Comparison of ENCODE assay signal across 9 cellular contexts in genomic region chr19:571127-571974, GRCh38. TPM values are rescaled to one million over a fixed set of nuclear protein-coding genes. Genes with fewer than 3 reads are reported as not detected.
DNase-seq lines count a peak whose midpoint lies in the region; ATAC-seq and TF ChIP-seq lines count a peak whose summit lies in the region.
"Had no signal": no experiment of that assay in that cellular context is flagged by ENCODE, and none has a peak within 500 bp of the region (broad histone marks: within the 10 kb centered on the region; RNA-seq: fewer than 3 reads in every experiment).

No MANE protein-coding gene starts in this region.

- H3K9me3 Mint-ChIP-seq in activated CD8-positive, alpha-beta T cell treated with anti-CD3 and anti-CD28 coated beads for 36 hours: no peaks in the 10 kb centered on the region
- H3K9me3 Mint-ChIP-seq in neural crest cell: no peaks in the 10 kb centered on the region

- CTCF ChIA-PET in activated CD8-positive, alpha-beta T cell treated with anti-CD3 and anti-CD28 coated beads for 36 hours (lab: Charles Lee): interaction anchor here (0.7 to 1.4 kb wide), 3 partner anchors 39 to 60 kb away, joined by 3 read pairs; partner anchors contain the start of gene CDC34

- H3K27ac Mint-ChIP-seq in activated CD8-positive, alpha-beta T cell treated with anti-CD3 and anti-CD28 coated beads for 36 hours: peak overlapping the region; percentile 95
- peak overlapping the region; percentile 99 for H3K27ac Mint-ChIP-seq in neural crest cell (ENCODE audit: unreplicated experiment)

- POLR2A ChIA-PET in activated CD8-positive, alpha-beta T cell treated with anti-CD3 and anti-CD28 coated beads for 36 hours (lab: Charles Lee): interaction anchor here (0.9 to 2.1 kb wide), 6 partner anchors 10 to 89 kb away, joined by 4 to 11 read pairs (median 7); partner anchors contain the start of gene CDC34

- intact Hi-C loops in activated CD8-positive, alpha-beta T cell treated with anti-CD3 and anti-CD28 coated beads for 36 hours (cut with micrococcal nuclease): no loop called here

- H3K4me1 Mint-ChIP-seq in activated CD8-positive, alpha-beta T cell treated with anti-CD3 and anti-CD28 coated beads for 36 hours (ENCODE audit: low read depth): peaks cover 34% of the 10 kb centered on the region
- peaks cover 44% of the 10 kb centered on the region for H3K4me1 Mint-ChIP-seq in neural crest cell

- peak; percentile 41 for DNase-seq in BE2C
- peak; percentile 67 for DNase-seq in NCI-H446 treated with DMSO at 0.1 percent for 48 hours (lab: John Stamatoyannopoulos, UW)
- peak; percentile 73 for DNase-seq in activated CD8-positive, alpha-beta T cell treated with anti-CD3 and anti-CD28 coated beads for 36 hours
- peak; percentile 52 for DNase-seq in neural crest cell (ENCODE audit: low read depth, low spot score)
- no peak for DNase-seq in omental fat pad (ENCODE audit: low spot score)

- H3K27me3 ChIP-seq in BE2C: no peaks in the 10 kb centered on the region

- ATAC-seq in GM21360 (IDR thresholded peaks at IDR 0.05; ENCODE audit: unreplicated experiment): peak; percentile 1
- peak; percentile 19 for ATAC-seq in activated CD8-positive, alpha-beta T cell treated with anti-CD3 and anti-CD28 coated beads for 36 hours
- ATAC-seq in esophagus mucosa: peak; percentile 5
- ATAC-seq in omental fat pad (ENCODE audit: low FRiP score): no peak
- no peak for ATAC-seq in HG02678 (IDR thresholded peaks at IDR 0.05; ENCODE audit: unreplicated experiment)

- peak overlapping the region; percentile 53 for H3K4me3 ChIP-seq in BE2C (ENCODE audit: low read depth, low read length)

- H3K9me3 ChIP-seq in BE2C: no peaks in the 10 kb centered on the region

- no peak for TF ChIP-seq CTCF in BE2C (IDR thresholded peaks at IDR 0.05; ENCODE audit: low read depth, low read length)
- TF ChIP-seq CTCF in activated CD8-positive, alpha-beta T cell treated with anti-CD3 and anti-CD28 coated beads for 36 hours (IDR thresholded peaks at IDR 0.05): no peak
- TF ChIP-seq CTCF in neural crest cell (conservative IDR thresholded peaks at IDR 0.05): no peak
- TF ChIP-seq CTCF in omental fat pad (IDR thresholded peaks at IDR 0.05): no peak

- no peaks in the 10 kb centered on the region for H3K27me3 Mint-ChIP-seq in activated CD8-positive, alpha-beta T cell treated with anti-CD3 and anti-CD28 coated beads for 36 hours
- peaks cover 16% of the 10 kb centered on the region for H3K27me3 Mint-ChIP-seq in neural crest cell (ENCODE audit: low read depth)

- H3K4me3 Mint-ChIP-seq in activated CD8-positive, alpha-beta T cell treated with anti-CD3 and anti-CD28 coated beads for 36 hours: peak overlapping the region; percentile 87
- peak overlapping the region; percentile 93 for H3K4me3 Mint-ChIP-seq in neural crest cell

- peaks cover 10% of the 10 kb centered on the region for H3K36me3 Mint-ChIP-seq in activated CD8-positive, alpha-beta T cell treated with anti-CD3 and anti-CD28 coated beads for 36 hours (ENCODE audit: low read depth)
- peaks cover 20% of the 10 kb centered on the region for H3K36me3 Mint-ChIP-seq in neural crest cell (ENCODE audit: low read depth)

- peaks cover 14% of the 10 kb centered on the region for H3K4me1 ChIP-seq in BE2C

- H3K36me3 ChIP-seq in BE2C: peaks cover 2% of the 10 kb centered on the region

RNA-seq across cellular contexts. Expression of gene BSG, which starts 1.0 kb away (rescaled TPM):
- polyA plus RNA-seq in BE2C (2012; ENCODE audit: insufficient read depth, insufficient read length, low read depth): 2,598 TPM
- 100 to 1,000 TPM; 159 to 160 TPM for total RNA-seq in activated CD8-positive, alpha-beta T cell treated with anti-CD3 and anti-CD28 coated beads for 36 hours
- total RNA-seq in esophagus mucosa: 320 TPM
- 564 and 613 TPM in 2 replicates for total RNA-seq in neural crest cell
- 100 to 1,000 TPM; 331 to 521 (median 417) TPM for total RNA-seq in omental fat pad

RNA-seq across cellular contexts. Expression of gene HCN2, which starts 18.3 kb away (rescaled TPM):
- 15.2 TPM for polyA plus RNA-seq in BE2C (2012; ENCODE audit: insufficient read depth, insufficient read length, low read depth)
- total RNA-seq in activated CD8-positive, alpha-beta T cell treated with anti-CD3 and anti-CD28 coated beads for 36 hours: under 1 TPM; 0.18 TPM
- total RNA-seq in esophagus mucosa (0.48 TPM), neural crest cell (0.71 and 0.84 TPM in 2 replicates), omental fat pad (under 1 TPM in 2 of 4 donors, not detected in 2; 0.13 to 0.56 TPM)

RNA-seq across cellular contexts. Expression of gene GZMM, which starts 27.5 kb away (rescaled TPM):
- polyA plus RNA-seq in BE2C (2012; ENCODE audit: insufficient read depth, insufficient read length, low read depth): 4.1 TPM
- 10 to 100 TPM; 52.7 to 58.5 TPM for total RNA-seq in activated CD8-positive, alpha-beta T cell treated with anti-CD3 and anti-CD28 coated beads for 36 hours
- total RNA-seq in esophagus mucosa: not detected
- not detected in 2 replicates for total RNA-seq in neural crest cell
- total RNA-seq in omental fat pad: 1 to 10 TPM in 2 of 4 donors, not detected in 2; 1.1 to 3.7 TPM
- total RNA-seq: temporal lobe had no signal

RNA-seq across cellular contexts. Expression of gene CDC34, which starts 39.8 kb away (rescaled TPM):
- polyA plus RNA-seq in BE2C (2012; ENCODE audit: insufficient read depth, insufficient read length, low read depth): 318 TPM
- 10 to 100 TPM; 38.1 to 43.7 TPM for total RNA-seq in activated CD8-positive, alpha-beta T cell treated with anti-CD3 and anti-CD28 coated beads for 36 hours
- total RNA-seq in esophagus mucosa: 30.7 TPM
- total RNA-seq in neural crest cell: 106 and 111 TPM in 2 replicates
- 10 to 100 TPM; 40.2 to 67.7 (median 55.5) TPM for total RNA-seq in omental fat pad

Comparison
In these comparisons a context has a peak if more than half of its experiments do, and no peak if none do; other contexts are left out.
1. ATAC-seq: peak in GM21360 (single experiment), activated CD8-positive, alpha-beta T cell treated with anti-CD3 and anti-CD28 coated beads for 36 hours (single experiment) and esophagus mucosa (single experiment); none in omental fat pad (single experiment) and HG02678 (single experiment).
2. RNA of gene GZMM, which starts 27.5 kb away (total RNA-seq): 52.7 to 58.5 TPM in activated CD8-positive, alpha-beta T cell treated with anti-CD3 and anti-CD28 coated beads for 36 hours; 1.1 to 3.7 TPM in omental fat pad, not detected in esophagus mucosa (single experiment) and not detected in neural crest cell; every median in the first group is over 10 times any median in the second.